Comparison of ENCODE assay signal across 8 cellular contexts in the genomic region with DNA sequence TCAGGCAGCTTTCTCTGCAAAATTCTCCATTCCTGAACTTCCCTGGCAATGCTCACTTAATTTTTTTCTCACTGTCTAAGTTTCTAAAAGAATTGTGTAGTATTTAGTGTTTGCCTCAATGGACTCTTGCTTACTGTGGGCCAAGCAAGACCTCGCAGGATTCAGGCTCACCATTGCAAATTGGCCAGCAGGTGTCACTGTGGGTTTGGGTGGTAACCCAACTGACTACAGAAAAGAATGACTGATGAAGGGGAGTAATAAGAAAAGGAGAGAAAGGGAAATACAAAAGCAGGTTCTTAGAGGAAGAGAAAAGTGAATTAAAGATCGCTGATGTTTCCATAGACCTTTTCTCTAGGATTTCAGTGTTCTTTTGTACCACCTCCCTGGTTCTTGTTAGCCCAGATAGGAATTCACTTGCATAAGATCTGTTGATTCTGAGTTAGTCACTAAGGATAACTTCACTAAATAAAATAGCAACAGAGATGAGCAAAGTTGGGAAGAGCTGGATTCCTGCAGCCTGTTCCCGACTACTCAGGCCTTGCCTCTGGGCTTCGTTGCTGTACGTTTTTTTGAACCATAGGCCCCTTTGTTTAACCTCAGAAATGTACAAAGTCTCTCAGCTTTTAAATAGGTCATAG.
DNase-seq lines count a peak whose midpoint lies in the region; ATAC-seq and TF ChIP-seq lines count a peak whose summit lies in the region.

No MANE protein-coding gene starts in this region.

- H3K27ac ChIP-seq in upper lobe of left lung, result no peak overlapping the region

- H3K27me3 ChIP-seq in upper lobe of left lung, result no peaks in the 10 kb centered on the region

- H3K4me1 ChIP-seq in upper lobe of left lung, result peaks cover 9 to 26% (median 18%) of the 10 kb centered on the region in 4 donors

- 38 to 40% methylated on average over 5 of the region's 5 CpGs for WGBS in upper lobe of left lung, 2 donors

- H3K4me3 ChIP-seq in foreskin fibroblast (ENCODE audit: low read depth in 1 of 2, low read length in 2 of 2) (no peak overlapping the region), upper lobe of left lung (no peak overlapping the region)

- peak; percentile 91 for TF ChIP-seq CTCF in foreskin fibroblast (IDR thresholded peaks at IDR 0.05; ENCODE audit: low read depth, low read length)
- peak; percentile 45 to 77 (median 68) for TF ChIP-seq CTCF in upper lobe of left lung (IDR thresholded peaks at IDR 0.05)

- no peak for TF ChIP-seq EP300 in upper lobe of left lung (IDR thresholded peaks at IDR 0.05)

- DNase-seq in AG20443 (ENCODE audit: low spot score), result peak; percentile 74
- DNase-seq in NCI-H524 treated with DMSO at 0.1 percent for 48 hours (lab: John Stamatoyannopoulos, UW), result peak; percentile 45
- peak; percentile 24 for DNase-seq in activated T-cell treated with anti-CD3 and anti-CD28 coated beads for 24 hours (ENCODE audit: low read depth)
- DNase-seq in foreskin fibroblast, result peak; percentile 63 to 91
- DNase-seq in non-pigmented ciliary epithelial cell (ENCODE audit: low read depth), result peak; percentile 50
- DNase-seq in upper lobe of left lung, result peak in 1 of 2 donors; percentile 67

- TF ChIP-seq POLR2A in upper lobe of left lung (IDR thresholded peaks at IDR 0.05), result no peak

- H3K36me3 ChIP-seq in upper lobe of left lung, result no peaks in the 10 kb centered on the region

- peak; percentile 86 for ATAC-seq in GM18511 (IDR thresholded peaks at IDR 0.05; ENCODE audit: unreplicated experiment)
- peak; percentile 81 for ATAC-seq in HG03342 (IDR thresholded peaks at IDR 0.05; ENCODE audit: unreplicated experiment)
- ATAC-seq in upper lobe of left lung (ENCODE audit: low FRiP score in 2 of 2), result peak; percentile 72 to 88

- H3K9me3 ChIP-seq in upper lobe of left lung, result no peaks in the 10 kb centered on the region
